Comparison of ENCODE assay signal across 16 cellular contexts in the genomic region with DNA sequence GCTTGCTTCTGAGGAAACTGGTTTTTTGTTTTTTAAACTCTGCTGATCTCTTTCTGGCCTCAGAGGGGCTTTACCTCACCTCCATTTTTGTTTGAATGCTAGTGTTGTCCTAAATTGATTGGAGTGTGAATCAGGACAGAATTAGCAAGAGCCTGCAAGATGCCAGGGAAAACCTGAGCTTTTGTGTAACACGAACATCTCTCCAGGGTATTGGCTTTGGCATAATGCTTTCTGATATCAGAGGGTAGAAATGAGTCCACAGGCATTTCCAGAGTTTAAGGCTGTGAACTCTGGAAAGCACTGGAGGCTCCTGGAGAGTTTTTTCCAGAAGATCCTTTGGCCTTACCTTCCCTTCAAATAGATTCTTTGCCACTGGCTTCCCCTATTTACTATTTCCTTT.
DNase-seq lines count a peak whose midpoint lies in the region; ATAC-seq and TF ChIP-seq lines count a peak whose summit lies in the region.
"Had no signal": no experiment of that assay in that cellular context is flagged by ENCODE, and none has a peak within 500 bp of the region (broad histone marks: within the 10 kb centered on the region; RNA-seq: fewer than 3 reads in every experiment).

No MANE protein-coding gene starts in this region.

- H3K23ac ChIP-seq in IMR-90 (ENCODE audit: low read depth, low read length), result peak overlapping the region; percentile 62; the same call in 1 of the 2 replicates

- peak overlapping the region; percentile 91 for H2BK20ac ChIP-seq in IMR-90 (ENCODE audit: low read depth, low read length)

- peaks cover 15% of the 10 kb centered on the region for H3K9me1 ChIP-seq in IMR-90 (ENCODE audit: insufficient read depth, low read length)

- no peaks in the 10 kb centered on the region for H3K27me3 Mint-ChIP-seq in stimulated activated memory B cell treated with anti-CD40 and anti-IgM and Interleukin-4, amounts not matched to agents 10 μg/mL and 1 μg/mL and 100 μg/mL, for 72 hours
- H3K27me3 Mint-ChIP-seq: activated naive CD8-positive, alpha-beta T cell had no signal

- DNase-seq in IMR-90 (no peak), amniotic epithelial cell (ENCODE audit: low read depth) (peak; percentile 20), fibroblast of lung (ENCODE audit: low read depth in 2 of 2) (peak in 1 of 2 donors; percentile 58), Ammon's horn (ENCODE audit: low spot score) (no peak), NCI-H1048 (lab: John Stamatoyannopoulos, UW) (no peak), NCI-H510A treated with DMSO at 0.1 percent for 48 hours (lab: John Stamatoyannopoulos, UW) (no peak)
- DNase-seq: activated CD8-positive, alpha-beta memory T cell treated with anti-CD3 and anti-CD28 coated beads for 24 hours; cerebellar nuclear complex; NCI-H2107; NCI-H524 had no signal

- peak overlapping the region; percentile 82; the same call in 1 of the 2 replicates for H3K4ac ChIP-seq in IMR-90 (ENCODE audit: low read depth, low read length)

- TF ChIP-seq CTCF in IMR-90 (conservative IDR thresholded peaks at IDR 0.05; ENCODE audit: low read depth, low read length) (no peak), fibroblast of lung (conservative IDR thresholded peaks at IDR 0.05 in 1 of 2, IDR thresholded peaks at IDR 0.05 in 1 of 2; ENCODE audit: low read depth in 1 of 2, low read length in 2 of 2) (no peak)

- no peak overlapping the region; the same call in 1 of the 2 replicates for H3K9ac ChIP-seq in IMR-90 (ENCODE audit: low read depth, low read length)
- no peak overlapping the region for H3K9ac ChIP-seq in fibroblast of lung (ENCODE audit: insufficient read depth, low read length)
- H3K9ac ChIP-seq: neural progenitor cell had no signal

- POLR2A ChIA-PET in IMR-90 (lab: Charles Lee; ENCODE audit: unreplicated experiment), result no interaction called here

- intact Hi-C loops in IMR-90 (cut with micrococcal nuclease), result no loop called here

- no peak overlapping the region for H3K4me3 Mint-ChIP-seq in stimulated activated memory B cell treated with anti-CD40 and anti-IgM and Interleukin-4, amounts not matched to agents 10 μg/mL and 1 μg/mL and 100 μg/mL, for 72 hours
- H3K4me3 Mint-ChIP-seq: activated naive CD8-positive, alpha-beta T cell; activated T-helper 1 cell treated with anti-CD3 and anti-CD28 coated beads, Interleukin-12 subunit alpha, Interleukin-12 subunit beta, Interleukin-2, Interleukin-4 antibody, amounts not matched to agents 30 ng/mL and 10 ng/mL and 1 ng/mL, durations not matched to agents 14 hours and 24 hours and 36 hours; neural progenitor cell had no signal

- peak overlapping the region; percentile 68 to 70 for H4K8ac ChIP-seq in IMR-90 (ENCODE audit: low read depth in 2 of 2, low read length in 2 of 2)

- peak overlapping the region; percentile 91; the same call in 2 of the 3 replicates for H2BK15ac ChIP-seq in IMR-90 (ENCODE audit: low read depth, low read length)

- no peak overlapping the region for H2AFZ ChIP-seq in IMR-90 (replicated peaks; ENCODE audit: low read length, poor library complexity)
- H2AFZ ChIP-seq in fibroblast of lung (ENCODE audit: low read length), result no peak overlapping the region
- H2AFZ ChIP-seq: neural progenitor cell had no signal

- H3K9me3 ChIP-seq in IMR-90 (ENCODE audit: control insufficient read depth, insufficient read depth, low read length) (no peaks in the 10 kb centered on the region), fibroblast of lung (ENCODE audit: control insufficient read depth, insufficient read depth, low read depth, low read length) (no peaks in the 10 kb centered on the region)
- H3K9me3 ChIP-seq: uterus had no signal

- H3K4me1 ChIP-seq in IMR-90 (ENCODE audit: control insufficient read depth, insufficient read depth, low read length) (peaks cover 24% of the 10 kb centered on the region), fibroblast of lung (ENCODE audit: control insufficient read depth, extremely low read depth, insufficient read depth, low read length) (peaks cover 34% of the 10 kb centered on the region)
- H3K4me1 ChIP-seq: uterus had no signal

- BruUV-seq in IMR-90 (replicated peaks; lab: Mats Ljungman, UMichigan), result no TSS peak

- H2BK120ac ChIP-seq in IMR-90 (ENCODE audit: low read depth, low read length), result peak overlapping the region; percentile 91

- peak overlapping the region; percentile 35; the same call in 1 of the 2 replicates for H4K5ac ChIP-seq in IMR-90 (ENCODE audit: low read depth, low read length)

- H3K79me2 ChIP-seq in fibroblast of lung (ENCODE audit: control insufficient read depth, insufficient read depth, low read length), result no peaks in the 10 kb centered on the region

- H2AK9ac ChIP-seq in IMR-90 (replicated peaks; ENCODE audit: low read depth, low read length, poor library complexity), result no peak overlapping the region

- peak overlapping the region; percentile 25 for H3K27ac Mint-ChIP-seq in stimulated activated memory B cell treated with anti-CD40 and anti-IgM and Interleukin-4, amounts not matched to agents 10 μg/mL and 1 μg/mL and 100 μg/mL, for 72 hours
- H3K27ac Mint-ChIP-seq: activated naive CD8-positive, alpha-beta T cell; activated T-helper 1 cell treated with anti-CD3 and anti-CD28 coated beads, Interleukin-12 subunit alpha, Interleukin-12 subunit beta, Interleukin-2, Interleukin-4 antibody, amounts not matched to agents 30 ng/mL and 10 ng/mL and 1 ng/mL, durations not matched to agents 14 hours and 24 hours and 36 hours; neural progenitor cell had no signal

- H2BK5ac ChIP-seq in IMR-90 (ENCODE audit: low read depth, low read length, poor library complexity, severe bottlenecking), result peak overlapping the region; percentile 80

- no peaks in the 10 kb centered on the region for H3K9me3 Mint-ChIP-seq in stimulated activated memory B cell treated with anti-CD40 and anti-IgM and Interleukin-4, amounts not matched to agents 10 μg/mL and 1 μg/mL and 100 μg/mL, for 72 hours
- H3K9me3 Mint-ChIP-seq: activated T-helper 1 cell treated with anti-CD3 and anti-CD28 coated beads, Interleukin-12 subunit alpha, Interleukin-12 subunit beta, Interleukin-2, Interleukin-4 antibody, amounts not matched to agents 30 ng/mL and 10 ng/mL and 1 ng/mL, durations not matched to agents 14 hours and 24 hours and 36 hours; neural progenitor cell had no signal

- TF ChIP-seq RAD21 in IMR-90 (IDR thresholded peaks at IDR 0.05; ENCODE audit: low read length), result no peak

- H3K4me2 ChIP-seq in IMR-90 (ENCODE audit: low read depth, low read length), result no peak overlapping the region; the same call in 1 of the 2 replicates
- peak overlapping the region; percentile 16 for H3K4me2 ChIP-seq in fibroblast of lung (ENCODE audit: extremely low read depth, insufficient read depth, low read length)
- H3K4me2 ChIP-seq: neural progenitor cell had no signal

- H3K4me1 Mint-ChIP-seq in stimulated activated memory B cell treated with anti-CD40 and anti-IgM and Interleukin-4, amounts not matched to agents 10 μg/mL and 1 μg/mL and 100 μg/mL, for 72 hours, result no peaks in the 10 kb centered on the region

- H4K20me1 ChIP-seq in IMR-90 (ENCODE audit: insufficient read depth, low read length), result no peaks in the 10 kb centered on the region
- H4K20me1 ChIP-seq in fibroblast of lung (ENCODE audit: control insufficient read depth, extremely low read depth, insufficient read depth, low read length), result no peaks in the 10 kb centered on the region

- H3K4me3 ChIP-seq in IMR-90 (ENCODE audit: insufficient read depth, low read depth, low read length) (no peak overlapping the region), fibroblast of lung (replicated peaks in 1 of 4; ENCODE audit: control extremely low read depth in 1 of 4, insufficient read depth in 1 of 4, low read depth in 3 of 4, low read length in 4 of 4) (no peak overlapping the region)
- H3K4me3 ChIP-seq: K562, neural progenitor cell, uterus had no signal

- no peak for TF ChIP-seq POLR2A in IMR-90 (IDR thresholded peaks at IDR 0.05; ENCODE audit: low read depth, low read length)

- H3K36me3 Mint-ChIP-seq in stimulated activated memory B cell treated with anti-CD40 and anti-IgM and Interleukin-4, amounts not matched to agents 10 μg/mL and 1 μg/mL and 100 μg/mL, for 72 hours, result no peaks in the 10 kb centered on the region
- H3K36me3 Mint-ChIP-seq: activated naive CD8-positive, alpha-beta T cell; neural progenitor cell had no signal

- CTCF ChIA-PET in IMR-90 (lab: Yijun Ruan, JAX), result interaction anchor here (0.8 to 1.0 kb wide), 2 partner anchors 14 to 33 kb away, joined by 3 read pairs; no protein-coding TSS in a partner anchor

- peaks cover 3 to 5% of the 10 kb centered on the region in 2 experiments; a peak in 2 of 4 replicates for H3K79me1 ChIP-seq in IMR-90 (ENCODE audit: low read depth in 1 of 2, low read length in 2 of 2)

- no peaks in the 10 kb centered on the region for H3K27me3 ChIP-seq in IMR-90 (ENCODE audit: control insufficient read depth, insufficient read depth, low read length)
- H3K27me3 ChIP-seq in fibroblast of lung (ENCODE audit: control insufficient read depth, insufficient read depth, low read length), result no peaks in the 10 kb centered on the region
- H3K27me3 ChIP-seq: neural progenitor cell, uterus had no signal

- H3K36me3 ChIP-seq in IMR-90 (ENCODE audit: control insufficient read depth, insufficient read depth, low read length) (no peaks in the 10 kb centered on the region), fibroblast of lung (ENCODE audit: control insufficient read depth, insufficient read depth, low read length) (no peaks in the 10 kb centered on the region)
- H3K36me3 ChIP-seq: neural progenitor cell, uterus had no signal

- dilution Hi-C loops in IMR-90 (cut with HindIII; ENCODE audit: low sequenced_read_pairs, unreplicated experiment), result no loop called here

- in situ Hi-C loops in IMR-90 (cut with MboI; ENCODE audit: low sequenced_read_pairs), result loop anchor here (25.0 kb wide), 1 partner anchor 148 kb away; no protein-coding TSS in a partner anchor

- peak overlapping the region; percentile 74; the same call in 1 of the 2 replicates for H4K91ac ChIP-seq in IMR-90 (ENCODE audit: insufficient read depth, low read depth, low read length)

- no peak for ATAC-seq in IMR-90 (ENCODE audit: low read depth)
- ATAC-seq in stimulated activated memory B cell treated with anti-CD40 and anti-IgM and Interleukin-4, amounts not matched to agents 10 μg/mL and 1 μg/mL and 100 μg/mL, for 72 hours, result no peak
- ATAC-seq: K562 had no signal

- H3K56ac ChIP-seq in IMR-90 (ENCODE audit: extremely low read depth, insufficient read depth, low read length), result peak overlapping the region; percentile 40; the same call in 1 of the 2 replicates

- H3K14ac ChIP-seq in IMR-90 (replicated peaks; ENCODE audit: low read depth, low read length), result peak overlapping the region; percentile 77

- peak overlapping the region; percentile 72; the same call in 1 of the 2 replicates for H3K27ac ChIP-seq in IMR-90 (ENCODE audit: insufficient read depth, low read length)
- peak overlapping the region; percentile 53 for H3K27ac ChIP-seq in fibroblast of lung (ENCODE audit: insufficient read depth, low read length)
- H3K27ac ChIP-seq: neural progenitor cell had no signal

- H2AK5ac ChIP-seq in IMR-90 (ENCODE audit: low read depth, low read length), result peak overlapping the region; percentile 51

- WGBS in IMR-90 (ENCODE audit: extremely low coverage in 2 of 2, insufficient read length in 1 of 2), 2 experiments, result no CpG with 5 or more reads among the region's 1 CpG

- peak overlapping the region; percentile 67 for H3K18ac ChIP-seq in IMR-90 (ENCODE audit: low read depth, low read length)

TF ChIP-seq in IMR-90, 13 proteins besides CTCF, POLR2A, EP300 and RAD21 (continues in another document):
- no peak for TF ChIP-seq RCOR1 (IDR thresholded peaks at IDR 0.05; ENCODE audit: insufficient replicate concordance, low read length)
